ENCODE assay signal across 2 cellular contexts in the genomic region with DNA sequence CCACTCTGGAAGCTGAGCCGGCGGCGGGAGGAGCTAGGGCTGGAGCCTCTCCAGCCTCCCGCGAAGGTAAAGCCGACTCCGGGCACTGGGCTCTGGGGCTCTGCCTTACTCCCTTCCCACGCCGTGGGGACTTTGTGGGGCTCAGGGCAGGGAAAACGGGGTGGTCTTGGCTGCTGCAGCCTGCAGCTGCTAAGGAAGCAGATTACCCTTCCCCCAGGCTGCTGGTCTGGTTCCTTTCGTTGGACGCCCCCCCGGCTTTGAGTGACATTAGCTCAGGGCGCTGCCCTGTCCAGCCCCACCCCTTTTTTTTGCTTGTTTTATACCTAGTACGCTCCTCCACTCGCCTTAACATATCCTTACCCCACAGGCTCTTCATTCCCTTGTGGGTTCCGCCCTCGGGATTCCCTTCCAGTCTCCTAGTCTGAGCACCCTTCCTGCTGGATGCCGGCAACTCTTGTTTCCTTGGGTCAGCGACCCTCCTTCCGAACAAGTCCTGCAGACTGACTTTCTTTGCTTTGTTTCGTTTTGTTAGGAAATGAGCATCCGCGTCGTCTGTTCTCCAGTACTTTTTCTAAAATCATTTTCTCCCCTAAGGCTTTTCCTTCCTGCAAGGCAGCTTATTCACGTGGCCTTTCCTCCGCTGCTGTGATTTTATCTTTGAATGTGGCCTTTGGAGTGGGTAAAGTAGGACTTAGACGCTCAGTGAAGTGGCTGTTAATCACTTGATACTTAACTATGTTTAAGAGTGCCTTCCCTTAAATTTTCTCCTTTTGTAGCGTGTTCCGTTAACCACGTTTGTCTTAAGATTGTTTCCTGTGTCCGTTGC.
A peak's percentile ranks its signal among the peaks of the same experiment; 100 is the strongest.
TF ChIP-seq lines count a peak whose summit lies in the region.

No MANE protein-coding gene starts in this region.

TF ChIP-seq in HEK293, 187 proteins besides CTCF, POLR2A, EP300 and RAD21 (continues in another document):
- 0 out of 2 replicates have a peak, but pooled peaks have one; percentile 1 for TF ChIP-seq PATZ1 (tag by site-specific recombination; IDR thresholded peaks at IDR 0.05)
- TF ChIP-seq, protein P1, sequence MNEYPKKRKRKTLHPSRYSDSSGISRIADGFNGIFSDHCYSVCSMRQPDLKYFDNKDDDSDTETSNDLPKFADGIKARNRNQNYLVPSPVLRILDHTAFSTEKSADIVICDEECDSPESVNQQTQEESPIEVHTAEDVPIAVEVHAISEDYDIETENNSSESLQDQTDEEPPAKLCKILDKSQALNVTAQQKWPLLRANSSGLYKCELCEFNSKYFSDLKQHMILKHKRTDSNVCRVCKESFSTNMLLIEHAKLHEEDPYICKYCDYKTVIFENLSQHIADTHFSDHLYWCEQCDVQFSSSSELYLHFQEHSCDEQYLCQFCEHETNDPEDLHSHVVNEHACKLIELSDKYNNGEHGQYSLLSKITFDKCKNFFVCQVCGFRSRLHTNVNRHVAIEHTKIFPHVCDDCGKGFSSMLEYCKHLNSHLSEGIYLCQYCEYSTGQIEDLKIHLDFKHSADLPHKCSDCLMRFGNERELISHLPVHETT (tag by site-specific recombination; IDR thresholded peaks at IDR 0.05): no peak
- no peak for TF ChIP-seq ZSCAN16 (tag by site-specific recombination; IDR thresholded peaks at IDR 0.05)
- no peak for TF ChIP-seq ZBTB7A (tag by site-specific recombination; IDR thresholded peaks at IDR 0.05; ENCODE audit: low read depth)
- TF ChIP-seq ZNF521 (tag by site-specific recombination; IDR thresholded peaks at IDR 0.05): no peak
- no peak for TF ChIP-seq ZNF555 (tag by site-specific recombination; conservative IDR thresholded peaks at IDR 0.05)
- TF ChIP-seq, protein P2, sequence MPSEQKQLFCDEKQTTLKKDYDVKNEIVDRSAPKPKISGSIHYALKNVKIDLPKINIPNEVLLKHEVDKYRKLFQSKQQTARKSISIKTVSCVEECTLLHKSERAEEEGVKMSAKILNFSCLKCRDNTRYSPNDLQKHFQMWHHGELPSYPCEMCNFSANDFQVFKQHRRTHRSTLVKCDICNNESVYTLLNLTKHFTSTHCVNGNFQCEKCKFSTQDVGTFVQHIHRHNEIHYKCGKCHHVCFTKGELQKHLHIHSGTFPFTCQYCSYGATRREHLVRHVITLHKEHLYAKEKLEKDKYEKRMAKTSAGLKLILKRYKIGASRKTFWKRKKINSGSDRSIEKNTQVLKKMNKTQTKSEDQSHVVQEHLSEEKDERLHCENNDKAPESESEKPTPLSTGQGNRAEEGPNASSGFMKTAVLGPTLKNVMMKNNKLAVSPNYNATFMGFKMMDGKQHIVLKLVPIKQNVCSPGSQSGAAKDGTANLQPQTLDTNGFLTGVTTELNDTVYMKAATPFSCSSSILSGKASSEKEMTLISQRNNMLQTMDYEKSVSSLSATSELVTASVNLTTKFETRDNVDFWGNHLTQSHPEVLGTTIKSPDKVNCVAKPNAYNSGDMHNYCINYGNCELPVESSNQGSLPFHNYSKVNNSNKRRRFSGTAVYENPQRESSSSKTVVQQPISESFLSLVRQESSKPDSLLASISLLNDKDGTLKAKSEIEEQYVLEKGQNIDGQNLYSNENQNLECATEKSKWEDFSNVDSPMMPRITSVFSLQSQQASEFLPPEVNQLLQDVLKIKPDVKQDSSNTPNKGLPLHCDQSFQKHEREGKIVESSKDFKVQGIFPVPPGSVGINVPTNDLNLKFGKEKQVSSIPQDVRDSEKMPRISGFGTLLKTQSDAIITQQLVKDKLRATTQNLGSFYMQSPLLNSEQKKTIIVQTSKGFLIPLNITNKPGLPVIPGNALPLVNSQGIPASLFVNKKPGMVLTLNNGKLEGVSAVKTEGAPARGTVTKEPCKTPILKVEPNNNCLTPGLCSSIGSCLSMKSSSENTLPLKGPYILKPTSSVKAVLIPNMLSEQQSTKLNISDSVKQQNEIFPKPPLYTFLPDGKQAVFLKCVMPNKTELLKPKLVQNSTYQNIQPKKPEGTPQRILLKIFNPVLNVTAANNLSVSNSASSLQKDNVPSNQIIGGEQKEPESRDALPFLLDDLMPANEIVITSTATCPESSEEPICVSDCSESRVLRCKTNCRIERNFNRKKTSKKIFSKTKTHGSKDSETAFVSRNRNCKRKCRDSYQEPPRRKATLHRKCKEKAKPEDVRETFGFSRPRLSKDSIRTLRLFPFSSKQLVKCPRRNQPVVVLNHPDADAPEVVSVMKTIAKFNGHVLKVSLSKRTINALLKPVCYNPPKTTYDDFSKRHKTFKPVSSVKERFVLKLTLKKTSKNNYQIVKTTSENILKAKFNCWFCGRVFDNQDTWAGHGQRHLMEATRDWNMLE (tag by site-specific recombination; conservative IDR thresholded peaks at IDR 0.05; ENCODE audit: low read depth): no peak
- peak; percentile 71 for TF ChIP-seq PRDM10 (tag by site-specific recombination; IDR thresholded peaks at IDR 0.05)
- no peak for TF ChIP-seq ZNF266 (tag by site-specific recombination; IDR thresholded peaks at IDR 0.05; ENCODE audit: low read depth)

TF ChIP-seq in SK-N-SH, 30 proteins besides CTCF, POLR2A, EP300 and RAD21:
- peak; percentile 0 for TF ChIP-seq CHD2 (IDR thresholded peaks at IDR 0.05; ENCODE audit: low read length, partially characterized antibody)
- TF ChIP-seq, protein P3, sequence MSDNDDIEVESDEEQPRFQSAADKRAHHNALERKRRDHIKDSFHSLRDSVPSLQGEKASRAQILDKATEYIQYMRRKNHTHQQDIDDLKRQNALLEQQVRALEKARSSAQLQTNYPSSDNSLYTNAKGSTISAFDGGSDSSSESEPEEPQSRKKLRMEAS (IDR thresholded peaks at IDR 0.05; ENCODE audit: low read depth): 0 out of 2 replicates have a peak, but pooled peaks have one; percentile 47
- TF ChIP-seq ZBTB33 (IDR thresholded peaks at IDR 0.05; ENCODE audit: borderline replicate concordance, low read depth): no peak
- TF ChIP-seq SIN3A (IDR thresholded peaks at IDR 0.05; ENCODE audit: borderline replicate concordance, low read depth, low read length): no peak
- TF ChIP-seq, protein P4, sequence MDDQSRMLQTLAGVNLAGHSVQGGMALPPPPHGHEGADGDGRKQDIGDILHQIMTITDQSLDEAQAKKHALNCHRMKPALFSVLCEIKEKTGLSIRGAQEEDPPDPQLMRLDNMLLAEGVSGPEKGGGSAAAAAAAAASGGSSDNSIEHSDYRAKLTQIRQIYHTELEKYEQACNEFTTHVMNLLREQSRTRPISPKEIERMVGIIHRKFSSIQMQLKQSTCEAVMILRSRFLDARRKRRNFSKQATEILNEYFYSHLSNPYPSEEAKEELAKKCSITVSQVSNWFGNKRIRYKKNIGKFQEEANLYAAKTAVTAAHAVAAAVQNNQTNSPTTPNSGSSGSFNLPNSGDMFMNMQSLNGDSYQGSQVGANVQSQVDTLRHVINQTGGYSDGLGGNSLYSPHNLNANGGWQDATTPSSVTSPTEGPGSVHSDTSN (IDR thresholded peaks at IDR 0.05): peak; percentile 88
- TF ChIP-seq TAF1 (IDR thresholded peaks at IDR 0.05; ENCODE audit: borderline replicate concordance, low read depth, low read length): peak; percentile 47; the same call in 1 of the 2 replicates
- TF ChIP-seq FOSL2 (IDR thresholded peaks at IDR 0.05; ENCODE audit: borderline replicate concordance, low read depth): no peak
- TF ChIP-seq ELF1 (IDR thresholded peaks at IDR 0.05): no peak
- TF ChIP-seq TEAD4 (IDR thresholded peaks at IDR 0.05; ENCODE audit: borderline replicate concordance, insufficient read depth): no peak
- peak; percentile 86 for TF ChIP-seq POLR2AphosphoS5 (IDR thresholded peaks at IDR 0.05; ENCODE audit: low read depth, low read length)
- TF ChIP-seq MXI1 (IDR thresholded peaks at IDR 0.05; ENCODE audit: low read depth, low read length): peak; percentile 83
- no peak for TF ChIP-seq RXRA (IDR thresholded peaks at IDR 0.05; ENCODE audit: borderline replicate concordance, low read depth)
- TF ChIP-seq TCF12 (IDR thresholded peaks at IDR 0.05): no peak
